ENCODE assay signal across 1 cellular context in the genomic region with DNA sequence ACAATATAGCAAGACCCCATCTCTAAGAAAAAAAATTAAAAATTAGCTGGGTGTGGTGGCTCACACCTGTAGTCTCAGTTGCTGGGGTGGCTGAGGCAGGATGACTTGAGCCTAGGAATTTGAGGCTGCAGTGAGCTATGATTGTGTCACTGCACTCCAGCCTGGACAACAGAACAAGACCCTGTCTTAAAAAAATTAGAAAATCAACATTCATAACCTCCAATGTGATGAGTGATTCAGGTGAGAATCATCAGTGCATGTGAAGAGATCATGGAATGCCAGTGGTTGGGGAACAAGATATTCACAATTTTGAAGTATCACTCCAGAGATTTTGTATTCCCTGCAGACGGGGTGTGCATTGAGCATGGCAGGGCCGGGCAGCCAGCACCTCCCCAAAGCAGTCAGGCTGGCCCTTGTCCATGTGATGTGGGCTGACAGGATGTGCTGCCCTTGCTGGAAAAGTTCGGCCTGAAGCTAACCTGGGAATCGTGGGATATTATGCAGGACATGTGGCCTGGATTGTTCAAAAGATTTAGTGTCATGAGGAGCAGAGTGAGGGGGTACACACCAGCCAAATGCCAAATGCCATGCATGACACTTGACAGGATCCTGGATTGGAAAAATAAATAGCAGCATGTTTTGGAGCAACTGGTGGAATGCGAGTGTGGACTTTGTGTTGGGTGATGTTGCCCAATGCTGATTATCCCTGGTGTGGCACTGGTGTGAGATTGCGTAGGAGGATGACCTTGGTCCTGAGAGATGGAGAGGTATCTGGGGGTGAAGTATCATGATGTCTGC.
TF ChIP-seq lines count a peak whose summit lies in the region.

No MANE protein-coding gene starts in this region.

TF ChIP-seq in HepG2, 621 proteins besides CTCF, POLR2A, EP300 and RAD21 (continued from another document and continues in another):
- TF ChIP-seq, protein P1, sequence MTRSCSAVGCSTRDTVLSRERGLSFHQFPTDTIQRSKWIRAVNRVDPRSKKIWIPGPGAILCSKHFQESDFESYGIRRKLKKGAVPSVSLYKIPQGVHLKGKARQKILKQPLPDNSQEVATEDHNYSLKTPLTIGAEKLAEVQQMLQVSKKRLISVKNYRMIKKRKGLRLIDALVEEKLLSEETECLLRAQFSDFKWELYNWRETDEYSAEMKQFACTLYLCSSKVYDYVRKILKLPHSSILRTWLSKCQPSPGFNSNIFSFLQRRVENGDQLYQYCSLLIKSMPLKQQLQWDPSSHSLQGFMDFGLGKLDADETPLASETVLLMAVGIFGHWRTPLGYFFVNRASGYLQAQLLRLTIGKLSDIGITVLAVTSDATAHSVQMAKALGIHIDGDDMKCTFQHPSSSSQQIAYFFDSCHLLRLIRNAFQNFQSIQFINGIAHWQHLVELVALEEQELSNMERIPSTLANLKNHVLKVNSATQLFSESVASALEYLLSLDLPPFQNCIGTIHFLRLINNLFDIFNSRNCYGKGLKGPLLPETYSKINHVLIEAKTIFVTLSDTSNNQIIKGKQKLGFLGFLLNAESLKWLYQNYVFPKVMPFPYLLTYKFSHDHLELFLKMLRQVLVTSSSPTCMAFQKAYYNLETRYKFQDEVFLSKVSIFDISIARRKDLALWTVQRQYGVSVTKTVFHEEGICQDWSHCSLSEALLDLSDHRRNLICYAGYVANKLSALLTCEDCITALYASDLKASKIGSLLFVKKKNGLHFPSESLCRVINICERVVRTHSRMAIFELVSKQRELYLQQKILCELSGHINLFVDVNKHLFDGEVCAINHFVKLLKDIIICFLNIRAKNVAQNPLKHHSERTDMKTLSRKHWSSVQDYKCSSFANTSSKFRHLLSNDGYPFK (CRISPR knock-in tag; IDR thresholded peaks at IDR 0.05; ENCODE audit: borderline replicate concordance), result peak; percentile 43; the same call in 1 of the 2 replicates
- TF ChIP-seq ZBTB10 (CRISPR knock-in tag; IDR thresholded peaks at IDR 0.05; ENCODE audit: borderline replicate concordance) (no peak; the same call in 1 of the 2 replicates), HMG20B (CRISPR knock-in tag; conservative IDR thresholded peaks at IDR 0.05) (peak; percentile 87), SIN3B (IDR thresholded peaks at IDR 0.05; ENCODE audit: low read length) (no peak), ZNF841 (CRISPR knock-in tag; IDR thresholded peaks at IDR 0.05; ENCODE audit: borderline replicate concordance) (no peak), ZNF414 (CRISPR knock-in tag; IDR thresholded peaks at IDR 0.05) (peak; percentile 86), DMTF1 (CRISPR knock-in tag; IDR thresholded peaks at IDR 0.05) (no peak), TCF12 (IDR thresholded peaks at IDR 0.05) (no peak), TCF12 (CRISPR knock-in tag; IDR thresholded peaks at IDR 0.05) (no peak), HOXD1 (CRISPR knock-in tag; IDR thresholded peaks at IDR 0.05) (peak; percentile 87), ZFP36L2 (CRISPR knock-in tag; IDR thresholded peaks at IDR 0.05) (no peak), ZNF773 (CRISPR knock-in tag; IDR thresholded peaks at IDR 0.05; ENCODE audit: borderline replicate concordance) (no peak), ZNF3 (CRISPR knock-in tag; IDR thresholded peaks at IDR 0.05) (0 out of 2 replicates have a peak, but pooled peaks have one; percentile 31), ZNF431 (CRISPR knock-in tag; IDR thresholded peaks at IDR 0.05; ENCODE audit: borderline replicate concordance, low read depth) (peak; percentile 77; the same call in 1 of the 2 replicates), ZNF468 (CRISPR knock-in tag; IDR thresholded peaks at IDR 0.05) (no peak), ZNF138 (CRISPR knock-in tag; IDR thresholded peaks at IDR 0.05; ENCODE audit: low read depth) (no peak), ZNF605 (CRISPR knock-in tag; IDR thresholded peaks at IDR 0.05) (no peak; the same call in 1 of the 2 replicates), ZNF432 (CRISPR knock-in tag; IDR thresholded peaks at IDR 0.05; ENCODE audit: borderline replicate concordance) (no peak), ATRX (CRISPR knock-in tag; IDR thresholded peaks at IDR 0.05; ENCODE audit: borderline replicate concordance) (no peak), TP53 (CRISPR knock-in tag; conservative IDR thresholded peaks at IDR 0.05) (0 out of 2 replicates have a peak, but pooled peaks have one; percentile 57), SRF (IDR thresholded peaks at IDR 0.05; ENCODE audit: low read depth, low read length) (no peak), CBX1 (IDR thresholded peaks at IDR 0.05; ENCODE audit: low read depth) (no peak), ARNTL (CRISPR knock-in tag; IDR thresholded peaks at IDR 0.05) (peak; percentile 89), NRL (CRISPR knock-in tag; IDR thresholded peaks at IDR 0.05; ENCODE audit: borderline replicate concordance) (no peak), ZMYM3 (CRISPR knock-in tag; IDR thresholded peaks at IDR 0.05) (peak; percentile 91), TEAD2 (CRISPR knock-in tag; IDR thresholded peaks at IDR 0.05) (no peak), TOPORS (CRISPR knock-in tag; IDR thresholded peaks at IDR 0.05) (no peak), TSC22D2 (CRISPR knock-in tag; IDR thresholded peaks at IDR 0.05; ENCODE audit: borderline replicate concordance) (no peak; the same call in 1 of the 2 replicates), MTF1 (CRISPR knock-in tag; IDR thresholded peaks at IDR 0.05) (no peak), ZFP91 (CRISPR knock-in tag; IDR thresholded peaks at IDR 0.05; ENCODE audit: borderline replicate concordance) (peak; percentile 43), ZNF362 (CRISPR knock-in tag; IDR thresholded peaks at IDR 0.05; ENCODE audit: borderline replicate concordance) (no peak), MAZ (IDR thresholded peaks at IDR 0.05; ENCODE audit: borderline replicate concordance, low read depth, low read length) (no peak), MAZ (CRISPR knock-in tag; IDR thresholded peaks at IDR 0.05; ENCODE audit: low read depth) (peak; percentile 49; the same call in 1 of the 2 replicates), ZNF20 (CRISPR knock-in tag; IDR thresholded peaks at IDR 0.05) (no peak), SMARCE1 (IDR thresholded peaks at IDR 0.05; ENCODE audit: borderline replicate concordance) (no peak), PAWR (CRISPR knock-in tag; IDR thresholded peaks at IDR 0.05; ENCODE audit: borderline replicate concordance) (no peak), HHEX (CRISPR knock-in tag; IDR thresholded peaks at IDR 0.05) (peak; percentile 58), BATF2 (CRISPR knock-in tag; IDR thresholded peaks at IDR 0.05) (no peak), ZBTB8A (CRISPR knock-in tag; IDR thresholded peaks at IDR 0.05; ENCODE audit: borderline replicate concordance, low read depth) (no peak), NR2C2 (CRISPR knock-in tag; IDR thresholded peaks at IDR 0.05; ENCODE audit: borderline replicate concordance) (peak; percentile 71), SP2 (CRISPR knock-in tag; IDR thresholded peaks at IDR 0.05) (no peak)
- TF ChIP-seq, protein P2, sequence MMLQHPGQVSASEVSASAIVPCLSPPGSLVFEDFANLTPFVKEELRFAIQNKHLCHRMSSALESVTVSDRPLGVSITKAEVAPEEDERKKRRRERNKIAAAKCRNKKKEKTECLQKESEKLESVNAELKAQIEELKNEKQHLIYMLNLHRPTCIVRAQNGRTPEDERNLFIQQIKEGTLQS (CRISPR knock-in tag; IDR thresholded peaks at IDR 0.05), result peak; percentile 80
- TF ChIP-seq, protein P3, sequence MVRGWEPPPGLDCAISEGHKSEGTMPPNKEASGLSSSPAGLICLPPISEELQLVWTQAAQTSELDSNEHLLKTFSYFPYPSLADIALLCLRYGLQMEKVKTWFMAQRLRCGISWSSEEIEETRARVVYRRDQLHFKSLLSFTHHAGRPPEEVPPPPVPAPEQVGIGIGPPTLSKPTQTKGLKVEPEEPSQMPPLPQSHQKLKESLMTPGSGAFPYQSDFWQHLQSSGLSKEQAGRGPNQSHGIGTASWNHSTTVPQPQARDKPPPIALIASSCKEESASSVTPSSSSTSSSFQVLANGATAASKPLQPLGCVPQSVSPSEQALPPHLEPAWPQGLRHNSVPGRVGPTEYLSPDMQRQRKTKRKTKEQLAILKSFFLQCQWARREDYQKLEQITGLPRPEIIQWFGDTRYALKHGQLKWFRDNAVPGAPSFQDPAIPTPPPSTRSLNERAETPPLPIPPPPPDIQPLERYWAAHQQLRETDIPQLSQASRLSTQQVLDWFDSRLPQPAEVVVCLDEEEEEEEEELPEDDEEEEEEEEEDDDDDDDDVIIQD (CRISPR knock-in tag; IDR thresholded peaks at IDR 0.05; ENCODE audit: low read depth), result peak; percentile 95
- TF ChIP-seq, protein P4, sequence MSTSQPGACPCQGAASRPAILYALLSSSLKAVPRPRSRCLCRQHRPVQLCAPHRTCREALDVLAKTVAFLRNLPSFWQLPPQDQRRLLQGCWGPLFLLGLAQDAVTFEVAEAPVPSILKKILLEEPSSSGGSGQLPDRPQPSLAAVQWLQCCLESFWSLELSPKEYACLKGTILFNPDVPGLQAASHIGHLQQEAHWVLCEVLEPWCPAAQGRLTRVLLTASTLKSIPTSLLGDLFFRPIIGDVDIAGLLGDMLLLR (CRISPR knock-in tag; IDR thresholded peaks at IDR 0.05), result 0 out of 2 replicates have a peak, but pooled peaks have one; percentile 6
- TF ChIP-seq, protein P5, sequence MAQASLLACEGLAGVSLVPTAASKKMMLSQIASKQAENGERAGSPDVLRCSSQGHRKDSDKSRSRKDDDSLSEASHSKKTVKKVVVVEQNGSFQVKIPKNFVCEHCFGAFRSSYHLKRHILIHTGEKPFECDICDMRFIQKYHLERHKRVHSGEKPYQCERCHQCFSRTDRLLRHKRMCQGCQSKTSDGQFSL (CRISPR knock-in tag; IDR thresholded peaks at IDR 0.05), result no peak
- TF ChIP-seq, protein P6, sequence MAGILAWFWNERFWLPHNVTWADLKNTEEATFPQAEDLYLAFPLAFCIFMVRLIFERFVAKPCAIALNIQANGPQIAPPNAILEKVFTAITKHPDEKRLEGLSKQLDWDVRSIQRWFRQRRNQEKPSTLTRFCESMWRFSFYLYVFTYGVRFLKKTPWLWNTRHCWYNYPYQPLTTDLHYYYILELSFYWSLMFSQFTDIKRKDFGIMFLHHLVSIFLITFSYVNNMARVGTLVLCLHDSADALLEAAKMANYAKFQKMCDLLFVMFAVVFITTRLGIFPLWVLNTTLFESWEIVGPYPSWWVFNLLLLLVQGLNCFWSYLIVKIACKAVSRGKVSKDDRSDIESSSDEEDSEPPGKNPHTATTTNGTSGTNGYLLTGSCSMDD (CRISPR knock-in tag; IDR thresholded peaks at IDR 0.05), result no peak
